Comparison of ENCODE assay signal across 23 cellular contexts in genomic region chr12:97300921-97301320, GRCh38.
"Had no signal": no experiment of that assay in that cellular context is flagged by ENCODE, and none has a peak within 500 bp of the region (broad histone marks: within the 10 kb centered on the region; RNA-seq: fewer than 3 reads in every experiment).

No MANE protein-coding gene starts in this region.

- H3K4me1 ChIP-seq: breast epithelium, colonic mucosa, prostate gland, right atrium auricular region had no signal

- H3K4me3 ChIP-seq: breast epithelium, colonic mucosa, dorsolateral prefrontal cortex, ovary, prostate gland, right atrium auricular region, spleen, upper lobe of left lung had no signal

- H3K27ac ChIP-seq: breast epithelium, colonic mucosa, dorsolateral prefrontal cortex, neutrophil, ovary, prostate gland, right atrium auricular region, spleen, upper lobe of left lung had no signal

- DNase-seq: activated CD4-positive, alpha-beta T cell treated with anti-CD3 and anti-CD28 coated beads for 4 hours; activated CD4-positive, alpha-beta T cell treated with anti-CD3 and anti-CD28 coated beads, Interleukin-2, amount 50 U/mL, for 48 hours; activated CD4-positive, CD25-positive, alpha-beta regulatory T cell; activated CD8-positive, alpha-beta memory T cell treated with anti-CD3 and anti-CD28 coated beads, Interleukin-2, amount 50 U/mL, for 48 hours; activated naive CD4-positive, alpha-beta T cell; activated naive CD8-positive, alpha-beta T cell treated with anti-CD3 and anti-CD28 coated beads for 36 hours; activated T-cell treated with anti-CD3 and anti-CD28 coated beads, Interleukin-2, amount 50 U/mL, for 4 hours; colonic mucosa; dorsolateral prefrontal cortex; immature natural killer cell; kidney glomerular epithelial cell; left ventricle myocardium superior; mammary epithelial cell; ovary; spleen; stimulated activated CD4-positive, alpha-beta T cell treated with anti-CD3 and anti-CD28 coated beads, Interleukin-4, amount 100 ng/mL, for 1 hour; stimulated activated naive CD8-positive, alpha-beta T cell treated with anti-CD3 and anti-CD28 coated beads, Interleukin-15, Interleukin-2, amounts not matched to agents 100 U/mL and 50 U/mL, for 24 hours; T-helper 1 cell; upper lobe of left lung had no signal

- H3K9me3 ChIP-seq: breast epithelium, colonic mucosa, neutrophil, ovary, prostate gland, right atrium auricular region, upper lobe of left lung had no signal

- H3K27me3 ChIP-seq: breast epithelium, colonic mucosa, dorsolateral prefrontal cortex, neutrophil, ovary, right atrium auricular region, spleen, upper lobe of left lung had no signal

- H3K36me3 ChIP-seq: breast epithelium, colonic mucosa, neutrophil, ovary, prostate gland, right atrium auricular region, spleen, upper lobe of left lung had no signal
